ENCODE assay signal across 1 cellular context in the genomic region with DNA sequence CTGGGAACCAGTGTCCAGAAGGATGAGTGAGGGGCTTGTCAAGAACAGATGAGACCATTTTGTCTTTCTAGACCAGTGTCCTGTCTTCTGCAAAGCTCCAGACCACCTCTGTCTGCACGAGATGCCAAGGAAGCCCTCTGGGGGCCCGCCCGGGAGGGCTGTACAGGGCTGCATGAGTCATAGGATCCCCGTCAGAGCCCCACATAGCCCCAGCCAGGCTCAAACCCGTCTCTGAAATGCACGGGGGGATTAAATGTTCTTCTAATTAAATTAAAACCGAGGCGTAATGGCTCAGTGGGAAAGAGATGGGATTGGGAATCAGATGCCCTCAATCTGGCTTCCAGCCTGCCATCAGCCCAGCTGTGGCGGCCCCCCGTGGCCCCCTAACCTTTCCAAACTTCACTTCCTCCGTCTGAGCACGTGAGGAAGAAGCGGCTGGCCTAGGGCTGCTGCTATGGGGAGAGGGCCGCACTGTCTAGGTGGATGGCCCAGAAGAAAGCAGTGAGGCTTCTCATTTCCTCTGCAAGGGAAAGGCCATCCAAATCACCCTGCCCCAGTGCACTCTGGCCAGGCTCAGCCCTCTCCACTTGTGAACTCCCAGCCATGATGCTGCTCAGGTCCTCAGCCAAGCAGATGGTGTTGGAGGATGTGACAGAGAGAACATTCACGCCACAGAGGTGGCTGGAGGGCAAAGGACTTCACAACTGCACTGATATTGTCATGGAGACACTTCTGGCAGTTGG.
TF ChIP-seq lines count a peak whose summit lies in the region.

No MANE protein-coding gene starts in this region.

TF ChIP-seq in HEK293, 187 proteins besides CTCF, POLR2A, EP300 and RAD21 (continued from another document):
- peak; percentile 26 for TF ChIP-seq GLIS1 (tag by site-specific recombination; IDR thresholded peaks at IDR 0.05)
TF ChIP-seq in HEK293: peak in this region for 1.
